Comparison of ENCODE assay signal across 18 cellular contexts in the genomic region with DNA sequence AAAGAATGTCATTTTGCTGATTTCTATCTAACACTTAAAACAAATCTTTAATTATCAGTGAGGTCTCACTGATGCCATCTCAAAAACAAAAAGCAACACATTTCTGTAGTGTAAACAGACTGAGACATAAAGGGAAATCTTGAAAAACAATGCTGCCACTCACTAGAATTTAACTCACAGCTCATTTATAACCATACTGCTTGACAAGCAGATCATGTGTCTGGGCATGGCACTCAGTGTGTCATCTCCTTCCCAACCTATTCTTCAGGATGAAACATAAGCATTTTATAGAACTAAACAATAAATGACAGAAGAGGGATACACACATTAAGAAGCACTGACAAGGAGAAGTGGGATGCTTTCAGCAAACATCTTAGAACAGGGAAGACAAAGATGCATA. TPM values are rescaled to one million over a fixed set of nuclear protein-coding genes. Genes with fewer than 3 reads are reported as not detected.
DNase-seq lines count a peak whose midpoint lies in the region; ATAC-seq and TF ChIP-seq lines count a peak whose summit lies in the region.
"Had no signal": no experiment of that assay in that cellular context is flagged by ENCODE, and none has a peak within 500 bp of the region (broad histone marks: within the 10 kb centered on the region; RNA-seq: fewer than 3 reads in every experiment).

No MANE protein-coding gene starts in this region.

- no peaks in the 10 kb centered on the region for H3K9me2 ChIP-seq in OCI-LY7 (ENCODE audit: insufficient read depth, low read length)

- no peaks in the 10 kb centered on the region for H3K27me3 Mint-ChIP-seq in osteocyte (ENCODE audit: unreplicated experiment)
- H3K27me3 Mint-ChIP-seq: activated naive CD4-positive, alpha-beta T cell treated with anti-CD3 and anti-CD28 coated beads, Interleukin-2, amount 50 U/mL, for 24 hours; stimulated activated naive CD8-positive, alpha-beta T cell treated with anti-CD3 and anti-CD28 coated beads, Interleukin-15, Interleukin-2, amounts not matched to agents 100 ng/mL and 50 ng/mL, for 24 hours had no signal

- H3K9me3 Mint-ChIP-seq in osteocyte (ENCODE audit: unreplicated experiment), result no peaks in the 10 kb centered on the region
- H3K9me3 Mint-ChIP-seq: activated naive CD4-positive, alpha-beta T cell treated with anti-CD3 and anti-CD28 coated beads, Interleukin-2, amount 50 U/mL, for 24 hours; mesothelial cell of epicardium; stimulated activated naive CD8-positive, alpha-beta T cell treated with anti-CD3 and anti-CD28 coated beads, Interleukin-15, Interleukin-2, amounts not matched to agents 100 ng/mL and 50 ng/mL, for 24 hours had no signal

- peaks cover 15% of the 10 kb centered on the region for H3K4me1 Mint-ChIP-seq in osteocyte (ENCODE audit: unreplicated experiment)

- peak overlapping the region; percentile 50 for H3K27ac Mint-ChIP-seq in osteocyte (ENCODE audit: unreplicated experiment)
- H3K27ac Mint-ChIP-seq: activated naive CD4-positive, alpha-beta T cell treated with anti-CD3 and anti-CD28 coated beads, Interleukin-2, amount 50 U/mL, for 24 hours; stimulated activated naive CD8-positive, alpha-beta T cell treated with anti-CD3 and anti-CD28 coated beads, Interleukin-15, Interleukin-2, amounts not matched to agents 100 ng/mL and 50 ng/mL, for 24 hours had no signal

- POLR2A ChIA-PET in OCI-LY7 (lab: Charles Lee), result interaction anchor here (0.6 to 1.4 kb wide), 3 partner anchors 22 to 257 kb away, joined by 3 to 5 read pairs (median 4); a partner anchor contains a TSS

- TF ChIP-seq CTCF in OCI-LY7 (conservative IDR thresholded peaks at IDR 0.05; ENCODE audit: low read length) (no peak), epithelial cell of esophagus (IDR thresholded peaks at IDR 0.05; ENCODE audit: insufficient read depth, low read depth, low read length, missing control alignments) (no peak), osteocyte (IDR thresholded peaks at IDR 0.05) (no peak)

- CTCF ChIA-PET in OCI-LY7 (lab: Charles Lee; ENCODE audit: unreplicated experiment), result no interaction called here

- H3K4me2 ChIP-seq in OCI-LY7 (ENCODE audit: low read length), result peak overlapping the region; percentile 72

- H3K4me3 Mint-ChIP-seq in osteocyte (ENCODE audit: unreplicated experiment), result no peak overlapping the region
- H3K4me3 Mint-ChIP-seq: activated naive CD4-positive, alpha-beta T cell treated with anti-CD3 and anti-CD28 coated beads, Interleukin-2, amount 50 U/mL, for 24 hours; mesothelial cell of epicardium; stimulated activated naive CD8-positive, alpha-beta T cell treated with anti-CD3 and anti-CD28 coated beads, Interleukin-15, Interleukin-2, amounts not matched to agents 100 ng/mL and 50 ng/mL, for 24 hours had no signal

- H3K36me3 Mint-ChIP-seq in osteocyte (ENCODE audit: unreplicated experiment), result peaks cover 11% of the 10 kb centered on the region

- DNase-seq in NCI-H1417 (lab: John Stamatoyannopoulos, UW), result peak in 2 of 3 experiments; percentile 36 to 44
- no peak for DNase-seq in NCI-H1417 treated with DMSO at 0.1 percent for 48 hours (lab: John Stamatoyannopoulos, UW)
- no peak for DNase-seq in OCI-LY7 (ENCODE audit: low spot score)
- peak; percentile 53 for DNase-seq in epithelial cell of esophagus (ENCODE audit: low read depth)
- no peak for DNase-seq in osteocyte (ENCODE audit: extremely low spot score, unreplicated experiment)
- DNase-seq in SIG-M5 (lab: John Stamatoyannopoulos, UW), result no peak
- no peak for DNase-seq in RKO (ENCODE audit: low spot score)
- DNase-seq: activated CD4-positive, alpha-beta T cell treated with anti-CD3 and anti-CD28 coated beads for 48 hours; COR-L47; NCI-H1694 treated with DMSO at 0.1 percent for 48 hours; NCI-H748 treated with DMSO at 0.1 percent for 48 hours; posterior cingulate gyrus had no signal

- H3K27ac ChIP-seq in OCI-LY7 (ENCODE audit: low read depth, low read length, poor library complexity, severe bottlenecking), result peak overlapping the region; percentile 43
- H3K27ac ChIP-seq: 22Rv1 had no signal

- BruUV-seq in OCI-LY7 (replicated peaks; lab: Mats Ljungman, UMichigan), result no TSS peak

- intact Hi-C loops in OCI-LY7 (cut with micrococcal nuclease; ENCODE audit: unreplicated experiment), result no loop called here

- no peak overlapping the region for H3K4me3 ChIP-seq in OCI-LY7 (ENCODE audit: low read depth, low read length, poor library complexity, severe bottlenecking)
- no peak overlapping the region for H3K4me3 ChIP-seq in epithelial cell of esophagus (ENCODE audit: low read length)
- H3K4me3 ChIP-seq: breast epithelium had no signal

- H3K4me1 ChIP-seq in OCI-LY7 (ENCODE audit: insufficient read depth, low read length, poor library complexity, severe bottlenecking), result peaks cover 47% of the 10 kb centered on the region
- H3K4me1 ChIP-seq: breast epithelium had no signal

- peaks cover 37% of the 10 kb centered on the region; the same call in 1 of the 2 replicates for H3K79me2 ChIP-seq in OCI-LY7 (ENCODE audit: insufficient read depth, low read depth, low read length)

- H3K36me3 ChIP-seq in OCI-LY7 (ENCODE audit: insufficient read depth, low read length), result peaks cover 8% of the 10 kb centered on the region; the same call in 1 of the 2 replicates
- H3K36me3 ChIP-seq: breast epithelium had no signal

- H4K20me1 ChIP-seq in OCI-LY7 (ENCODE audit: insufficient read depth, low read length), result no peaks in the 10 kb centered on the region

- 0 out of 2 replicates have a peak overlapping the region, but pooled peaks have one; percentile 37 for H2AFZ ChIP-seq in OCI-LY7 (ENCODE audit: low read length)

- no peaks in the 10 kb centered on the region for H3K9me3 ChIP-seq in OCI-LY7 (ENCODE audit: low read length)
- H3K9me3 ChIP-seq: breast epithelium had no signal

- no peak for ATAC-seq in HG03175 (IDR thresholded peaks at IDR 0.05; ENCODE audit: unreplicated experiment)

RNA-seq across cellular contexts. Expression of a gene that starts 22.4 kb away (rescaled TPM):
- total RNA-seq in OCI-LY7 (2014; rRNA removed; shearing (Covaris generic)), result 5.9 and 6.8 TPM in 2 replicates
- total RNA-seq in OCI-LY7 (2022) (23.2 and 26.5 TPM in 2 replicates), osteocyte (46.6 and 50.0 TPM in 2 replicates)

Comparison
In these comparisons a context has a peak if more than half of its experiments do, and no peak if none do; other contexts are left out.
1. DNase-seq: peak in NCI-H1417 (2 of 3) and epithelial cell of esophagus (single experiment); none in NCI-H1417 treated with DMSO at 0.1 percent for 48 hours (single experiment), OCI-LY7 (single experiment), osteocyte (single experiment), SIG-M5 (single experiment) and RKO (single experiment).